ENCODE assay signal across 8 cellular contexts in the genomic region with DNA sequence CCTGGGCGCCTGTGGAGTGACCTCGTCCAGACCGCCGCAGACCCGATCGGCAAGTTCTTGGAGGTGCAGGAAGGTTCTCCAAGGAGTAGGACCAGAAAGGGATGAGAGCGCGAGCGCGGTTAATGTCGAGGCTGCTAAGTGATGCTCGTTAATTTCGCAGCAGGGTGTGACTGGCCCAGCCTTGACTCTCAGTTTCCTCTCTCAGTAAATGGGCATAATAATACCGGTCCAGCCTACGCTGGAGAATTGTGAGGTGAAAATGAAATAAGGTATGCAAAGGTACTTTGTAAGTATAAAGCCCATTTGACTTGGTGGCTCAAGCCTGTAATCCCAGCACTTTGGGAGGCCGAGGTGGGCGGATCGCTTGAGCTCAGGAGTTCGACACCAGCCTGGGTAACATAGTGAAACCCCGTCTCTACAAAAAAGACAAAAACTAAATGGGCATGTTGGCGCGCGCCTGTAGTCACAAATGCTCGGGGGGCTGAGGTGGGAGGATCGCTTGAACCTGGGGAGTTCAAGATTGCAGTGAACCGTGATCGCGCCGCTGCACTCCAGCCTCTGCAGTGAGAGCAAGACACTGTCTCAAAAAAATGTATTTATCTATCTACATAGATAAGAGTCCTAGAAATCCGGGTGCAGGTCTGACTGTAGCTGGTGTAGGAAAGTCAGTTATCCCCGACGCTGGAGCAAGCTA. TPM values are rescaled to one million over a fixed set of nuclear protein-coding genes. Genes with fewer than 3 reads are reported as not detected.
DNase-seq lines count a peak whose midpoint lies in the region; TF ChIP-seq lines count a peak whose summit lies in the region.

No MANE protein-coding gene starts in this region.

- no peak for TF ChIP-seq POLR2A in NB4 (IDR thresholded peaks at IDR 0.05; ENCODE audit: extremely low read depth, insufficient read length)

- DNase-seq in T-helper 2 cell treated with Interferon-gamma antibody and Interleukin-4, amounts not matched to agents 5 μg/mL and 100 μg/mL, for 36 hours (ENCODE audit: low spot score) = no peak
- DNase-seq in T-helper 2 cell = no peak
- DNase-seq in NB4 (ENCODE audit: low read depth) = no peak
- peak in 1 of 2 donors; percentile 10 for DNase-seq in cardiac fibroblast (ENCODE audit: low read depth in 2 of 2)
- DNase-seq in mesothelial cell of epicardium (ENCODE audit: low spot score in 2 of 2, unreplicated experiment in 2 of 2) = no peak
- no peak for DNase-seq in kidney tubule cell (ENCODE audit: low spot score)
- DNase-seq in NK-92 (lab: John Stamatoyannopoulos, UW; ENCODE audit: unreplicated experiment) = no peak
- no peak for DNase-seq in activated gamma-delta T cell (lab: John Stamatoyannopoulos, UW)

- H3K4me3 ChIP-seq in NB4 (ENCODE audit: low read depth, low read length) = peak overlapping the region; percentile 85
- peak overlapping the region; percentile 85 to 86 for H3K4me3 ChIP-seq in cardiac fibroblast (replicated peaks in 1 of 2; ENCODE audit: low read depth in 2 of 2, low read length in 2 of 2)

- peak overlapping the region; percentile 94 for H3K27ac Mint-ChIP-seq in T-helper 2 cell treated with Interferon-gamma antibody and Interleukin-4, amounts not matched to agents 5 μg/mL and 100 μg/mL, for 36 hours
- H3K27ac Mint-ChIP-seq in mesothelial cell of epicardium = peak overlapping the region; percentile 88

- no peaks in the 10 kb centered on the region for H3K9me3 Mint-ChIP-seq in T-helper 2 cell treated with Interferon-gamma antibody and Interleukin-4, amounts not matched to agents 5 μg/mL and 100 μg/mL, for 36 hours
- no peaks in the 10 kb centered on the region for H3K9me3 Mint-ChIP-seq in mesothelial cell of epicardium

- peaks cover 33% of the 10 kb centered on the region for H3K4me1 Mint-ChIP-seq in T-helper 2 cell treated with Interferon-gamma antibody and Interleukin-4, amounts not matched to agents 5 μg/mL and 100 μg/mL, for 36 hours (ENCODE audit: low read depth)
- H3K4me1 Mint-ChIP-seq in mesothelial cell of epicardium = peaks cover 17% of the 10 kb centered on the region

- H3K27me3 Mint-ChIP-seq in T-helper 2 cell treated with Interferon-gamma antibody and Interleukin-4, amounts not matched to agents 5 μg/mL and 100 μg/mL, for 36 hours (ENCODE audit: low read depth) = no peaks in the 10 kb centered on the region
- H3K27me3 Mint-ChIP-seq in mesothelial cell of epicardium (ENCODE audit: low read depth) = no peaks in the 10 kb centered on the region

- TF ChIP-seq CTCF in NB4 (IDR thresholded peaks at IDR 0.05; ENCODE audit: low read depth, low read length) = no peak
- TF ChIP-seq CTCF in cardiac fibroblast (IDR thresholded peaks at IDR 0.05; ENCODE audit: low read depth, low read length) = no peak
- no peak for TF ChIP-seq CTCF in mesothelial cell of epicardium (IDR thresholded peaks at IDR 0.05; ENCODE audit: unreplicated experiment)

- peak overlapping the region; percentile 89 for H3K4me3 Mint-ChIP-seq in T-helper 2 cell treated with Interferon-gamma antibody and Interleukin-4, amounts not matched to agents 5 μg/mL and 100 μg/mL, for 36 hours
- H3K4me3 Mint-ChIP-seq in mesothelial cell of epicardium = peak overlapping the region; percentile 84

- peaks cover 5% of the 10 kb centered on the region for H3K36me3 Mint-ChIP-seq in T-helper 2 cell treated with Interferon-gamma antibody and Interleukin-4, amounts not matched to agents 5 μg/mL and 100 μg/mL, for 36 hours (ENCODE audit: low read depth)
- H3K36me3 Mint-ChIP-seq in mesothelial cell of epicardium = no peaks in the 10 kb centered on the region

RNA-seq across cellular contexts. Expression of a gene that starts 0.6 kb away (rescaled TPM):
- total RNA-seq in mesothelial cell of epicardium = 20.5 to 24.1 TPM (median 23.0 TPM) in 3 replicates
